In genomic region chr5:154446183-154447073, GRCh38 we compare ENCODE assay signal across 1 cellular context.
TF ChIP-seq lines count a peak whose summit lies in the region.

No MANE protein-coding gene starts in this region.

TF ChIP-seq in K562, 482 proteins besides CTCF, POLR2A, EP300 and RAD21 (continues in another document):
- no peak for TF ChIP-seq ZBTB40 (IDR thresholded peaks at IDR 0.05)
- TF ChIP-seq ZBTB40 (CRISPR knock-in tag; IDR thresholded peaks at IDR 0.05), result no peak
- no peak for TF ChIP-seq CBX1 (IDR thresholded peaks at IDR 0.05; ENCODE audit: low read depth)
- no peak for TF ChIP-seq SAFB2 (IDR thresholded peaks at IDR 0.05; ENCODE audit: borderline replicate concordance, low read depth, low read length, severe bottlenecking)
- TF ChIP-seq PHF20 (IDR thresholded peaks at IDR 0.05; ENCODE audit: partially characterized antibody), result no peak
- TF ChIP-seq RBM14 (IDR thresholded peaks at IDR 0.05; ENCODE audit: borderline replicate concordance, insufficient read depth, low read depth, low read length), result 0 out of 2 replicates have a peak, but pooled peaks have one; percentile 69
- TF ChIP-seq EHMT2 (IDR thresholded peaks at IDR 0.05), result no peak
- 0 out of 2 replicates have a peak, but pooled peaks have one; percentile 33 for TF ChIP-seq FOXK1 (CRISPR knock-in tag; IDR thresholded peaks at IDR 0.05; ENCODE audit: borderline replicate concordance)
- no peak for TF ChIP-seq ZBTB26 (CRISPR knock-in tag; IDR thresholded peaks at IDR 0.05)
- peak in 1 of 2 experiments; percentile 49 for TF ChIP-seq E2F6 (IDR thresholded peaks at IDR 0.05; ENCODE audit: borderline replicate concordance in 1 of 2, extremely low read depth in 1 of 2, insufficient read depth in 1 of 2, insufficient read length in 1 of 2, low read depth in 1 of 2, low read length in 1 of 2, poor library complexity in 1 of 2, severe bottlenecking in 1 of 2)
- no peak for TF ChIP-seq TRIM28 (IDR thresholded peaks at IDR 0.05)
- peak; percentile 74 for TF ChIP-seq SAP30 (IDR thresholded peaks at IDR 0.05; ENCODE audit: borderline replicate concordance, insufficient read depth, low read depth, low read length, poor library complexity, severe bottlenecking)
- no peak for TF ChIP-seq E2F3 (CRISPR knock-in tag; IDR thresholded peaks at IDR 0.05)
- no peak for TF ChIP-seq NFRKB (IDR thresholded peaks at IDR 0.05; ENCODE audit: low read depth)
- no peak for TF ChIP-seq ZNF57 (CRISPR knock-in tag; IDR thresholded peaks at IDR 0.05)
- TF ChIP-seq ZBTB33 (CRISPR knock-in tag; IDR thresholded peaks at IDR 0.05), result no peak
- TF ChIP-seq TFAP4 (CRISPR knock-in tag; IDR thresholded peaks at IDR 0.05; ENCODE audit: borderline replicate concordance), result peak; percentile 58; the same call in 1 of the 2 replicates
- no peak for TF ChIP-seq NR1H2 (CRISPR knock-in tag; IDR thresholded peaks at IDR 0.05)
- no peak for TF ChIP-seq GTF3C2 (IDR thresholded peaks at IDR 0.05; ENCODE audit: borderline replicate concordance, extremely low read depth, insufficient read length)
- TF ChIP-seq CBFA2T2 (conservative IDR thresholded peaks at IDR 0.05), result no peak
- no peak for TF ChIP-seq CHAMP1 (IDR thresholded peaks at IDR 0.05)
- TF ChIP-seq CHD2 (IDR thresholded peaks at IDR 0.05; ENCODE audit: low read depth, low read length), result no peak
- TF ChIP-seq RB1 (IDR thresholded peaks at IDR 0.05; ENCODE audit: low read depth), result no peak
- TF ChIP-seq ZNF780A (CRISPR knock-in tag; IDR thresholded peaks at IDR 0.05), result no peak
- no peak for TF ChIP-seq TAF15 (IDR thresholded peaks at IDR 0.05; ENCODE audit: low read depth, low read length)
- no peak for TF ChIP-seq DLX4 (CRISPR knock-in tag; IDR thresholded peaks at IDR 0.05)
- no peak for TF ChIP-seq AFF1 (IDR thresholded peaks at IDR 0.05; ENCODE audit: low read depth in 1 of 2, partially characterized antibody in 2 of 2)
- TF ChIP-seq RBM15 (IDR thresholded peaks at IDR 0.05; ENCODE audit: insufficient read depth, low read length), result no peak
- TF ChIP-seq ZNF644 (tag; IDR thresholded peaks at IDR 0.05; ENCODE audit: low read depth), result no peak
- no peak for TF ChIP-seq IRF2 (CRISPR knock-in tag; IDR thresholded peaks at IDR 0.05)
- TF ChIP-seq ZNF707 (CRISPR knock-in tag; conservative IDR thresholded peaks at IDR 0.05), result no peak
- no peak for TF ChIP-seq SMAD3 (CRISPR knock-in tag; conservative IDR thresholded peaks at IDR 0.05)
- no peak for TF ChIP-seq ILK (tag; IDR thresholded peaks at IDR 0.05; ENCODE audit: borderline replicate concordance, low read depth)
